ENCODE assay signal across 8 cellular contexts in genomic region chr3:132660745-132661067, GRCh38. TPM values are rescaled to one million over a fixed set of nuclear protein-coding genes. Genes with fewer than 3 reads are reported as not detected.
A peak's percentile ranks its signal among the peaks of the same experiment; 100 is the strongest.
DNase-seq lines count a peak whose midpoint lies in the region; ATAC-seq and TF ChIP-seq lines count a peak whose summit lies in the region.

No MANE protein-coding gene starts in this region.

- peak overlapping the region; percentile 57 for H3K4me3 ChIP-seq in GM12864 (ENCODE audit: low read depth, low read length)
- peak overlapping the region; percentile 85 for H3K4me3 ChIP-seq in SK-N-MC
- H3K4me3 ChIP-seq in fibroblast of mammary gland (ENCODE audit: control insufficient read depth, low read depth, low read length): peak overlapping the region; percentile 71
- peak overlapping the region; percentile 58 to 97 for H3K4me3 ChIP-seq in neuronal stem cell (ENCODE audit: low read length in 2 of 2)

- no peak overlapping the region for H2BK120ac ChIP-seq in neuronal stem cell (ENCODE audit: low read depth, low read length)

- peak overlapping the region; percentile 90 for H3K4me2 ChIP-seq in neuronal stem cell (ENCODE audit: insufficient read depth, low read length, poor library complexity, severe bottlenecking)

- 0 out of 2 replicates have a peak, but pooled peaks cover 6% of the 10 kb centered on the region for H3K36me3 ChIP-seq in SK-N-MC (ENCODE audit: insufficient read depth, low read length)
- H3K36me3 ChIP-seq in neuronal stem cell (replicated peaks in 1 of 2; ENCODE audit: control insufficient read depth in 2 of 2, insufficient read depth in 2 of 2, low read length in 2 of 2): peaks cover 0 to 15% of the 10 kb centered on the region in 2 donors

- H3K79me1 ChIP-seq in neuronal stem cell (ENCODE audit: low read depth, low read length): no peaks in the 10 kb centered on the region

- peak overlapping the region; percentile 5 for H2BK15ac ChIP-seq in neuronal stem cell (ENCODE audit: low read length)

- H3K4ac ChIP-seq in neuronal stem cell (ENCODE audit: low read length): no peak overlapping the region

- peak overlapping the region; percentile 49 for H2AK5ac ChIP-seq in neuronal stem cell (ENCODE audit: low read depth, low read length)

- no peak overlapping the region for H4K91ac ChIP-seq in neuronal stem cell (ENCODE audit: low read depth, low read length, poor library complexity)

- WGBS in neuronal stem cell (ENCODE audit: extremely low coverage in 2 of 2, insufficient read length in 2 of 2, insufficient replicate concordance in 1 of 2), 2 donors: no CpG with 5 or more reads among the region's 11 CpGs

- H3K9ac ChIP-seq in SK-N-MC (ENCODE audit: insufficient read length): peak overlapping the region; percentile 92
- peak overlapping the region; percentile 92 for H3K9ac ChIP-seq in neuronal stem cell (ENCODE audit: low read depth, low read length, poor library complexity)

- TF ChIP-seq CTCF in GM12864 (IDR thresholded peaks at IDR 0.05; ENCODE audit: low read depth, low read length, missing control alignments) (no peak), fibroblast of mammary gland (conservative IDR thresholded peaks at IDR 0.05; ENCODE audit: control insufficient read depth, insufficient read depth, low read depth, low read length) (no peak)

- H3K4me1 ChIP-seq in neuronal stem cell (ENCODE audit: control insufficient read depth in 2 of 2, insufficient read depth in 1 of 2, low read depth in 1 of 2, low read length in 2 of 2): peaks cover 0 to 8% of the 10 kb centered on the region in 2 donors

- peak overlapping the region; percentile 62 for H2BK5ac ChIP-seq in neuronal stem cell (ENCODE audit: low read length)

- DNase-seq in GM12864 (ENCODE audit: low read depth): no peak
- no peak for DNase-seq in SK-N-MC (ENCODE audit: low read depth, low spot score)
- peak; percentile 33 for DNase-seq in fibroblast of mammary gland (ENCODE audit: low read depth)
- DNase-seq in neuronal stem cell (ENCODE audit: low spot score): no peak
- DNase-seq in SHP77 (lab: John Stamatoyannopoulos, UW): no peak
- DNase-seq in activated CD8-positive, alpha-beta memory T cell treated with anti-CD3 and anti-CD28 coated beads for 24 hours: no peak

- H3K27me3 ChIP-seq in neuronal stem cell (ENCODE audit: control insufficient read depth in 3 of 3, insufficient read depth in 3 of 3, low read depth in 1 of 3, low read length in 3 of 3): no peaks in the 10 kb centered on the region

- ATAC-seq in HG02588 (IDR thresholded peaks at IDR 0.05; ENCODE audit: unreplicated experiment): peak; percentile 3
- ATAC-seq in GM21737 (IDR thresholded peaks at IDR 0.05; ENCODE audit: unreplicated experiment): no peak

- H4K8ac ChIP-seq in neuronal stem cell (ENCODE audit: low read depth, low read length): no peak overlapping the region

- H2AFZ ChIP-seq in neuronal stem cell (ENCODE audit: low read length): peak overlapping the region; percentile 97

- no peak overlapping the region for H2BK12ac ChIP-seq in neuronal stem cell (ENCODE audit: low read length)

- H3K27ac ChIP-seq in SK-N-MC (peak overlapping the region; percentile 62; the same call in 1 of the 2 replicates), neuronal stem cell (replicated peaks; ENCODE audit: low read length) (no peak overlapping the region)

- H3K23ac ChIP-seq in neuronal stem cell (ENCODE audit: low read depth, low read length, poor library complexity): no peak overlapping the region

- H3K18ac ChIP-seq in neuronal stem cell (ENCODE audit: low read length): no peak overlapping the region

- H3K9me3 ChIP-seq in SK-N-MC (ENCODE audit: low read depth, low read length) (no peaks in the 10 kb centered on the region), neuronal stem cell (replicated peaks in 1 of 2; ENCODE audit: control insufficient read depth in 2 of 2, insufficient read depth in 1 of 2, low read depth in 1 of 2, low read length in 2 of 2) (no peaks in the 10 kb centered on the region)

- peak overlapping the region; percentile 65 for H3K14ac ChIP-seq in neuronal stem cell (ENCODE audit: low read length)

RNA-seq across cellular contexts. Expression of gene UBA5, which starts 0.6 kb away (rescaled TPM):
- 25.0 TPM for polyA plus RNA-seq in neuronal stem cell (2013, experiment 1 of 2)
- polyA plus RNA-seq in neuronal stem cell (2013, experiment 2 of 2): 25.2 TPM

RNA-seq across cellular contexts. Expression of gene ACAD11, which starts 1.1 kb away (rescaled TPM):
- polyA plus RNA-seq in neuronal stem cell (2013, experiment 1 of 2): 14.1 TPM
- 14.5 TPM for polyA plus RNA-seq in neuronal stem cell (2013, experiment 2 of 2)
